Comparison of ENCODE assay signal across 8 cellular contexts in the genomic region with DNA sequence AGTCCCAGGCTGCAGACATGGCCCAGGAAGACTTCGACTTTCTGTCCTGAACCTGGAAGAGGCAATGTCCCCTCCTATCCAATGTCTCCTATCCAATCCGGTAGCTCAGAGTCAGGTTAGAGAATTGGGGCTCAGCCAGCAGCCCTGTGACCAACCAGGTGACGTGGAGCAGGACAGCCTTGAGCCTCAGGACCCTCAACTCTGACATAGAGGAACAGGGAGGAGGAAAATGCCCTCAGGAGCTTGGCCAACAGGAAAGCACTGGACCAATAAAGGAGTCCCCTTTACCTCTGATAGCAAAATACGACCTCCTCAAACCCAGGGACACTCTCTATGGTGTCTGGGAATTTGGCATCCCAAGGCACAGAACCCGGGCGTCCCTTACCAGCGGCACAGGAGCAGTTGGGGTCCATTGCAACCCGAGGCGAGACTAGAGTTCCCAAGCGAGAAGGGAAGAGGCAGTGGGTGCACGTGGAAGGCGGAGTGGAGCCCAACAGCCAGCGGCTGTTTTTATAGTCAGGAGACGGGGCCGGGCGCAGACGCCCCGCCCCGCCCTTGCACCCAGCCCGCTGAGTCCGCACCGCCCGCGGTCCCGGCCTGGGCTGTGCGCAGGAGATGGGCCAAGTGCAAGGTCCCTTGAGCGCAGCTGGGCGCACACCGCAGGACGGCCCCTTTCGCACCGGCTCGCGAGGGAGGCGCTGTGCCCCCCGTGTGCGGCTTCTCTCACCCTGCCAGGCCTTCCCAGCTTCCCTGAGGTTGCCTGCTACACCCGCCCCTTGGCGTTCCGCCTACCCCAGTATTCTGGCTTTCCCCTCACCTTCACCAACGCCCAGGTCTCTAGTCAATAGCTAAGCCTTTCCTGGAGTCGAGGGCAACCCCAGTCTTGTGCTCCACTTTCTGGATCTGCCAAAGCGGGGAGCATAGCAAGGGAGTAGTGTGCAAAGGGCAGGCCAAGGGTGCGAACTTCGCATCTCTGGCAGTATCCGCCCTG.
A peak's percentile ranks its signal among the peaks of the same experiment; 100 is the strongest.
DNase-seq lines count a peak whose midpoint lies in the region; ATAC-seq and TF ChIP-seq lines count a peak whose summit lies in the region.

A gene (minus strand): TSS at position 485 of the 991 bp plus-strand sequence. CDS start 72 bp downstream, at position 413.

- H3K27ac ChIP-seq in BLaER1 treated with 17β-estradiol and CSF1 and Interleukin-3, amounts not matched to agents 10 nM and 100 nM, result no peak within 1 kb of the TSS
- no peak within 1 kb of the TSS for H3K27ac ChIP-seq in coronary artery
- peak within 1 kb of the TSS; percentile 73 for H3K27ac ChIP-seq in muscle layer of duodenum (ENCODE audit: low read length)

- peaks cover 0 to 35% (median 9%) of the 10 kb centered on the region in 11 experiments; a peak in 13 of 22 replicates for H4K20me1 ChIP-seq in BLaER1 treated with 17β-estradiol and CSF1 and Interleukin-3, amounts not matched to agents 10 nM and 100 nM

- H3K4me2 ChIP-seq in BLaER1 treated with 17β-estradiol and CSF1 and Interleukin-3, amounts not matched to agents 10 nM and 100 nM, result peak within 1 kb of the TSS; percentile 57 to 80 (median 68)

- H3K27me3 ChIP-seq in BLaER1 treated with 17β-estradiol and CSF1 and Interleukin-3, amounts not matched to agents 10 nM and 100 nM, result peaks cover 98 to 100% (median 100%) of the 10 kb centered on the region in 11 experiments
- peaks cover 38% of the 10 kb centered on the region for H3K27me3 ChIP-seq in muscle layer of duodenum (ENCODE audit: low read depth, low read length)

- H3K9me3 ChIP-seq in BLaER1 treated with 17β-estradiol and CSF1 and Interleukin-3, amounts not matched to agents 10 nM and 100 nM (replicated peaks in 1 of 11), result 0 out of 22 replicates have a peak, but pooled peaks cover 0 to 4% (median 0%) of the 10 kb centered on the region in 11 experiments
- no peaks in the 10 kb centered on the region for H3K9me3 ChIP-seq in muscle layer of duodenum (ENCODE audit: control insufficient read depth in 1 of 2, low read length in 2 of 2)

- TF ChIP-seq CTCF in coronary artery (IDR thresholded peaks at IDR 0.05), result no peak

- H3K9ac ChIP-seq in BLaER1 treated with 17β-estradiol and CSF1 and Interleukin-3, amounts not matched to agents 10 nM and 100 nM, result no peak within 1 kb of the TSS

- H3K4me3 ChIP-seq in BLaER1 treated with 17β-estradiol and CSF1 and Interleukin-3, amounts not matched to agents 10 nM and 100 nM, result peak within 1 kb of the TSS; percentile 20 to 45 (median 36); a peak in 16 of 20 replicates
- H3K4me3 ChIP-seq in coronary artery (peak within 1 kb of the TSS; percentile 57), muscle layer of duodenum (ENCODE audit: low read depth in 1 of 2, low read length in 2 of 2) (peak within 1 kb of the TSS in 1 of 2 donors; percentile 53)

- DNase-seq in NCI-H526 (lab: John Stamatoyannopoulos, UW), result peak; percentile 38 to 85
- no peak for DNase-seq in coronary artery (ENCODE audit: low spot score)
- DNase-seq in NCI-H1092 (lab: John Stamatoyannopoulos, UW), result no peak
- no peak for DNase-seq in GM03348 (ENCODE audit: low spot score)

- no peaks in the 10 kb centered on the region for H3K36me3 ChIP-seq in BLaER1 treated with 17β-estradiol and CSF1 and Interleukin-3, amounts not matched to agents 10 nM and 100 nM
- H3K36me3 ChIP-seq in muscle layer of duodenum (ENCODE audit: control insufficient read depth in 1 of 2, insufficient read depth in 2 of 2, low read length in 2 of 2), result no peaks in the 10 kb centered on the region

- H3K4me1 ChIP-seq in BLaER1 treated with 17β-estradiol and CSF1 and Interleukin-3, amounts not matched to agents 10 nM and 100 nM, result peaks cover 23 to 55% (median 34%) of the 10 kb centered on the region in 10 experiments
- H3K4me1 ChIP-seq in muscle layer of duodenum (ENCODE audit: control insufficient read depth in 1 of 2, insufficient read depth in 2 of 2, low read length in 2 of 2), result peaks cover 0 to 12% of the 10 kb centered on the region in 2 donors

- ATAC-seq in GM21576 (IDR thresholded peaks at IDR 0.05; ENCODE audit: unreplicated experiment), result no peak
- ATAC-seq in GM19351 (IDR thresholded peaks at IDR 0.05; ENCODE audit: unreplicated experiment), result no peak

Comparison
In these comparisons a context has a peak if more than half of its experiments do, and no peak if none do; other contexts are left out.
1. DNase-seq: peak in NCI-H526 (2 of 2); none in coronary artery (single experiment), NCI-H1092 (single experiment) and GM03348 (single experiment).